Comparison of ENCODE assay signal across 9 cellular contexts in genomic region chr12:47900480-47901129, GRCh38.
DNase-seq lines count a peak whose midpoint lies in the region; ATAC-seq and TF ChIP-seq lines count a peak whose summit lies in the region.
"Had no signal": no experiment of that assay in that cellular context is flagged by ENCODE, and none has a peak within 500 bp of the region (broad histone marks: within the 10 kb centered on the region; RNA-seq: fewer than 3 reads in every experiment).

No MANE protein-coding gene starts in this region.

- H3K9me2 ChIP-seq in OCI-LY1 (ENCODE audit: low read depth, low read length) = no peaks in the 10 kb centered on the region

- peak; percentile 11 for TF ChIP-seq CTCF in GM12865 (IDR thresholded peaks at IDR 0.05; ENCODE audit: insufficient read depth, low read depth, low read length, missing control alignments)
- TF ChIP-seq CTCF in OCI-LY1 (IDR thresholded peaks at IDR 0.05; ENCODE audit: low read length) = peak; percentile 39

- no peak for ATAC-seq in HG03097 (IDR thresholded peaks at IDR 0.05; ENCODE audit: low FRiP score, unreplicated experiment)

- no peak overlapping the region for H2AFZ ChIP-seq in OCI-LY1 (ENCODE audit: low read length)

- no peak overlapping the region for H3K9ac ChIP-seq in OCI-LY1 (ENCODE audit: low read length)

- H3K4me3 ChIP-seq in GM12865 (ENCODE audit: low read depth, low read length) (no peak overlapping the region), OCI-LY1 (ENCODE audit: low read depth, low read length, poor library complexity, severe bottlenecking) (no peak overlapping the region)
- H3K4me3 ChIP-seq: SJSA1 had no signal

- no peaks in the 10 kb centered on the region for H3F3A ChIP-seq in OCI-LY1 (ENCODE audit: insufficient read depth, low read length)

- 0 out of 2 replicates have a peak, but pooled peaks cover 8% of the 10 kb centered on the region for H3K27me3 ChIP-seq in OCI-LY1 (ENCODE audit: insufficient read depth, low read length)

- H4K20me1 ChIP-seq in OCI-LY1 (ENCODE audit: insufficient read depth, low read length) = no peaks in the 10 kb centered on the region

- H3K36me3 ChIP-seq in OCI-LY1 (ENCODE audit: insufficient read depth, low read length) = no peaks in the 10 kb centered on the region
- H3K36me3 ChIP-seq: SJSA1 had no signal

- no peak overlapping the region for H3K4me2 ChIP-seq in OCI-LY1 (ENCODE audit: low read length)

- DNase-seq in 8988T (peak; percentile 47), GM12865 (ENCODE audit: low read depth) (peak; percentile 40), glomerular visceral epithelial cell (ENCODE audit: extremely low spot score) (peak; percentile 27), putamen (ENCODE audit: low spot score) (no peak), NCI-H1694 treated with DMSO at 0.1 percent for 48 hours (lab: John Stamatoyannopoulos, UW) (no peak), T1000 (lab: John Stamatoyannopoulos, UW) (no peak)

- H3K27ac ChIP-seq in OCI-LY1 (ENCODE audit: low read depth, low read length, poor library complexity, severe bottlenecking) = no peak overlapping the region
- H3K27ac ChIP-seq: SJSA1 had no signal

- no peaks in the 10 kb centered on the region for H3K9me3 ChIP-seq in OCI-LY1 (ENCODE audit: low read length)
- H3K9me3 ChIP-seq: SJSA1 had no signal

- H3K79me2 ChIP-seq in OCI-LY1 (ENCODE audit: insufficient read depth, low read length) = no peaks in the 10 kb centered on the region

- H3K4me1 ChIP-seq in OCI-LY1 (ENCODE audit: insufficient read depth, low read length, severe bottlenecking) = peaks cover 18% of the 10 kb centered on the region

Comparison
In these comparisons a context has a peak if more than half of its experiments do, and no peak if none do; other contexts are left out.
1. DNase-seq: peak in 8988T (single experiment), GM12865 (single experiment) and glomerular visceral epithelial cell (single experiment); none in putamen (single experiment), NCI-H1694 treated with DMSO at 0.1 percent for 48 hours (single experiment) and T1000 (single experiment).